22 cellular contexts compared by ENCODE assay signal in the genomic region with DNA sequence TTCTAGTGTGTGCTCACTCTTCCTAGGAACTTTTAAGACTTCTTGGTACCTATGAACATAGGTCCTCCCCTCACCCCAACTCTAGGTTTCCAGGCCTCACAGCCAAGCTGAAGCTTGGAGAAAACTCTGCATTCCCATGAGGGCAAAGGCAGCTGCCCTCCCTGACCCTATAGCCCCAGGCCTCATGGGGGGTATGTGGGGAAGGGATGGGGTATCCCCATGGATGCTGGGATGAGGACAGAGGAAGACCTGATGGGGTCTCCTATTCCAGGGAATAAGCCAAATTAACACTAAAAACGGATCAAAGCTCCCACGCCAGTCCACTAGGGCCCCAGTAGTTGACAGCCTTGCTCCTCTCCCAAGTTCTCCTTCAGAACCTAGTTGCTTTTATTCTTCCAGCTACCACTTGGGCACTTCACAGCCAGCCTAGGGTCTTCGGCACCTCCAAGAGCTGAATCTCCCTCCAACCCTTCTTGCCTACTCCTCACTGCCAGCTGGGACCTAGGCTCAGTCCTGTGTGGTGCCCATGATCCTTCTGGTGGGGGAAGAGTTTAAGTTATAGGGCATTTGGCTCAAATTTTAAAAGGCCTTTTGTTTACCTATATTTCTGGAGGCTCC.
"Had no signal": no experiment of that assay in that cellular context is flagged by ENCODE, and none has a peak within 500 bp of the region (broad histone marks: within the 10 kb centered on the region; RNA-seq: fewer than 3 reads in every experiment).

No MANE protein-coding gene starts in this region.

- H3K27ac Mint-ChIP-seq: activated CD4-positive, alpha-beta T cell treated with anti-CD3 and anti-CD28 coated beads, Interleukin-2, amount 10 ng/mL, durations not matched to agents 7 days and 5 days; activated CD8-positive, alpha-beta T cell treated with anti-CD3 and anti-CD28 coated beads, Interleukin-2, amount 10 ng/mL, durations not matched to agents 7 days and 5 days; activated naive CD8-positive, alpha-beta T cell treated with anti-CD3 and anti-CD28 coated beads, Interleukin-2, amount 50 U/mL, for 24 hours; activated T-cell treated with anti-CD3 and anti-CD28 coated beads, Interleukin-2, amount 50 U/mL, for 24 hours; activated T-helper 2 cell treated with anti-CD3 and anti-CD28 coated beads, Interferon-gamma antibody, Interleukin-2, Interleukin-4, amounts not matched to agents 10 μg/mL and 5 μg/mL and 100 μg/mL, durations not matched to agents 14 hours and 24 hours and 36 hours; stimulated activated effector memory CD8-positive, alpha-beta T cell treated with anti-CD3 and anti-CD28 coated beads, Interleukin-12 subunit alpha, Interleukin-12 subunit beta, amount 100 ng/mL, for 72 hours had no signal

- ATAC-seq: activated CD4-positive, CD25-positive, alpha-beta regulatory T cell treated with anti-CD3 and anti-CD28 coated beads, Interleukin-2, amount 50 U/mL, for 24 hours; activated CD8-positive, alpha-beta T cell treated with anti-CD3 and anti-CD28 coated beads, Interleukin-2, amount 10 ng/mL, durations not matched to agents 7 days and 5 days; activated naive CD8-positive, alpha-beta T cell treated with anti-CD3 and anti-CD28 coated beads, Interleukin-2, amount 50 U/mL, for 24 hours; gastrocnemius medialis; heart right ventricle; left lung; pancreas; sciatic nerve; stimulated activated effector memory CD8-positive, alpha-beta T cell treated with anti-CD3 and anti-CD28 coated beads, Interleukin-12 subunit alpha, Interleukin-12 subunit beta, amount 100 ng/mL, for 72 hours had no signal

- DNase-seq: activated CD4-positive, alpha-beta T cell treated with anti-CD3 and anti-CD28 coated beads, Interleukin-2, amount 10 ng/mL, durations not matched to agents 7 days and 5 days; activated CD8-positive, alpha-beta T cell treated with anti-CD3 and anti-CD28 coated beads, Interleukin-2, amount 10 ng/mL, durations not matched to agents 7 days and 5 days; activated naive CD4-positive, alpha-beta T cell treated with Interleukin-2 at 50 U/mL for 16 hours; activated naive CD8-positive, alpha-beta T cell treated with anti-CD3 and anti-CD28 coated beads, Interleukin-2, amount 50 U/mL, for 24 hours; activated T-cell treated with anti-CD3 and anti-CD28 coated beads, Interleukin-2, amount 50 U/mL, for 24 hours; anterior cingulate cortex; caudate nucleus; colonic mucosa; gastrocnemius medialis; heart right ventricle; left lung; stimulated activated CD4-positive, alpha-beta T cell treated with anti-CD3 and anti-CD28 coated beads, Interleukin-4, amount 100 ng/mL, for 24 hours; testis; upper lobe of left lung had no signal

- H3K4me3 Mint-ChIP-seq: activated CD8-positive, alpha-beta T cell treated with anti-CD3 and anti-CD28 coated beads, Interleukin-2, amount 10 ng/mL, durations not matched to agents 7 days and 5 days; activated naive CD8-positive, alpha-beta T cell treated with anti-CD3 and anti-CD28 coated beads, Interleukin-2, amount 50 U/mL, for 24 hours; activated T-cell treated with anti-CD3 and anti-CD28 coated beads, Interleukin-2, amount 50 U/mL, for 24 hours had no signal

- H3K27me3 Mint-ChIP-seq: activated naive CD8-positive, alpha-beta T cell treated with anti-CD3 and anti-CD28 coated beads, Interleukin-2, amount 50 U/mL, for 24 hours; brain had no signal

- H3K27me3 ChIP-seq: colonic mucosa, gastrocnemius medialis, heart right ventricle, pancreas, testis had no signal

- H3K36me3 ChIP-seq: colonic mucosa had no signal

- H3K4me1 ChIP-seq: pancreas had no signal

- FAIRE-seq: endometrium, pancreas had no signal

- H3K4me3 ChIP-seq: colonic mucosa, gastrocnemius medialis, heart right ventricle, left lung, pancreas, smooth muscle cell, testis, upper lobe of left lung had no signal

- H3K9me3 Mint-ChIP-seq: activated CD4-positive, alpha-beta T cell treated with anti-CD3 and anti-CD28 coated beads, Interleukin-2, amount 10 ng/mL, durations not matched to agents 7 days and 5 days; activated naive CD8-positive, alpha-beta T cell treated with anti-CD3 and anti-CD28 coated beads, Interleukin-2, amount 50 U/mL, for 24 hours; activated T-cell treated with anti-CD3 and anti-CD28 coated beads, Interleukin-2, amount 50 U/mL, for 24 hours; activated T-helper 2 cell treated with anti-CD3 and anti-CD28 coated beads, Interferon-gamma antibody, Interleukin-2, Interleukin-4, amounts not matched to agents 10 μg/mL and 5 μg/mL and 100 μg/mL, durations not matched to agents 14 hours and 24 hours and 36 hours; brain; stimulated activated effector memory CD8-positive, alpha-beta T cell treated with anti-CD3 and anti-CD28 coated beads, Interleukin-12 subunit alpha, Interleukin-12 subunit beta, amount 100 ng/mL, for 72 hours had no signal

- H3K27ac ChIP-seq: colonic mucosa, left lung, pancreas, testis, upper lobe of left lung had no signal

- H3K9me3 ChIP-seq: colonic mucosa, gastrocnemius medialis, heart right ventricle, left lung, pancreas, testis, upper lobe of left lung had no signal
